In the genomic region with DNA sequence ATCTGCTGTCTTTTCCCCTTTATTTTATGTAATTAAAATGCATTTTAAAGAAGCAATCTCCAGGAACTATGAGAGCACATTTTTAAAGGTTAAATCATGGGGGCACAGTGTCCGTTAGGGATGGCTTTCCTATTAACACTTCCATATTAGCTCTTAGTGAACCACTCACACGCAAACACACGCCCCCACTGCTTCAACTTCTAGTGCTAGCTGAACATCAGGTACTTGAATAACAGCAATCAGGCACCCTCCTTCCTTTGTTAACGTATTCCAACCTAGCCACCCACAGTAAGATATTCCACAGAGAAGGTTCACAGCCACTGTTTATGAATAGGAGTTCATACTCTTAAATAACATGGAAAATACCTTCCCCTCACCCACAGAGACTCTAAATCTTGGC, we compare ENCODE assay signal across 11 cellular contexts. TPM values are rescaled to one million over a fixed set of nuclear protein-coding genes. Genes with fewer than 3 reads are reported as not detected.
A peak's percentile ranks its signal among the peaks of the same experiment; 100 is the strongest.
DNase-seq lines count a peak whose midpoint lies in the region; ATAC-seq and TF ChIP-seq lines count a peak whose summit lies in the region.
"Had no signal": no experiment of that assay in that cellular context is flagged by ENCODE, and none has a peak within 500 bp of the region (broad histone marks: within the 10 kb centered on the region; RNA-seq: fewer than 3 reads in every experiment).

No MANE protein-coding gene starts in this region.

- H3K4me3 Mint-ChIP-seq in CD14-positive monocyte, result peak overlapping the region in 1 of 2 donors; percentile 65
- H3K4me3 Mint-ChIP-seq in activated CD4-positive, alpha-beta memory T cell treated with anti-CD3 and anti-CD28 coated beads, Interleukin-2, amount 10 ng/mL, durations not matched to agents 7 days and 5 days, result peak overlapping the region; percentile 19

- CTCF ChIA-PET in activated CD4-positive, alpha-beta memory T cell treated with anti-CD3 and anti-CD28 coated beads, Interleukin-2, amount 10 ng/mL, durations not matched to agents 7 days and 5 days (lab: Charles Lee), result interaction anchor here (1.1 to 2.8 kb wide), 2 partner anchors 8 to 51 kb away, joined by 4 to 11 read pairs; a partner anchor contains a TSS

- H3K27ac Mint-ChIP-seq in CD14-positive monocyte, result peak overlapping the region in 5 of 7 donors; percentile 42 to 89 (median 73)
- peak overlapping the region; percentile 13 for H3K27ac Mint-ChIP-seq in activated CD4-positive, alpha-beta memory T cell treated with anti-CD3 and anti-CD28 coated beads, Interleukin-2, amount 10 ng/mL, durations not matched to agents 7 days and 5 days

- ATAC-seq in GM19395 (IDR thresholded peaks at IDR 0.05; ENCODE audit: unreplicated experiment) (peak; percentile 12), HG03432 (IDR thresholded peaks at IDR 0.05; ENCODE audit: unreplicated experiment) (peak; percentile 15), Right ventricle myocardium inferior (no peak)

- TF ChIP-seq CTCF in CD14-positive monocyte (IDR thresholded peaks at IDR 0.05), result no peak

- no peaks in the 10 kb centered on the region for H3K36me3 Mint-ChIP-seq in CD14-positive monocyte
- H3K36me3 Mint-ChIP-seq in activated CD4-positive, alpha-beta memory T cell treated with anti-CD3 and anti-CD28 coated beads, Interleukin-2, amount 10 ng/mL, durations not matched to agents 7 days and 5 days (ENCODE audit: low read depth), result no peaks in the 10 kb centered on the region

- intact Hi-C loops in CD14-positive monocyte (cut with micrococcal nuclease), result loop anchor here in 1 of 2 donors (10.0 kb wide), 1 partner anchor 163 kb away; a partner anchor contains a TSS
- intact Hi-C loops in Right ventricle myocardium inferior (cut with DNase I), result no loop called here

- H3K9me3 Mint-ChIP-seq in CD14-positive monocyte, result no peaks in the 10 kb centered on the region
- no peaks in the 10 kb centered on the region for H3K9me3 Mint-ChIP-seq in activated CD4-positive, alpha-beta memory T cell treated with anti-CD3 and anti-CD28 coated beads, Interleukin-2, amount 10 ng/mL, durations not matched to agents 7 days and 5 days

- peaks cover 54% of the 10 kb centered on the region for H3K4me1 Mint-ChIP-seq in CD14-positive monocyte
- peaks cover 42% of the 10 kb centered on the region for H3K4me1 Mint-ChIP-seq in activated CD4-positive, alpha-beta memory T cell treated with anti-CD3 and anti-CD28 coated beads, Interleukin-2, amount 10 ng/mL, durations not matched to agents 7 days and 5 days

- DNase-seq in CD14-positive monocyte (ENCODE audit: low spot score) (no peak), amygdala (lab: John Stamatoyannopoulos, UW) (no peak), Right ventricle myocardium inferior (ENCODE audit: missing footprints) (no peak), NOMO-1 treated with DMSO at 0.1 percent for 48 hours (lab: John Stamatoyannopoulos, UW; ENCODE audit: unreplicated experiment) (no peak), occipital lobe (lab: John Stamatoyannopoulos, UW) (no peak)
- DNase-seq in activated CD4-positive, alpha-beta memory T cell treated with anti-CD3 and anti-CD28 coated beads, Interleukin-2, amount 10 ng/mL, durations not matched to agents 7 days and 5 days, result no peak
- DNase-seq: esophagus squamous epithelium had no signal

- peaks cover 0 to 7% (median 2%) of the 10 kb centered on the region in 3 donors for H3K27me3 Mint-ChIP-seq in CD14-positive monocyte (ENCODE audit: low read depth in 3 of 3)
- H3K27me3 Mint-ChIP-seq in activated CD4-positive, alpha-beta memory T cell treated with anti-CD3 and anti-CD28 coated beads, Interleukin-2, amount 10 ng/mL, durations not matched to agents 7 days and 5 days, result no peaks in the 10 kb centered on the region

- POLR2A ChIA-PET in activated CD4-positive, alpha-beta memory T cell treated with anti-CD3 and anti-CD28 coated beads, Interleukin-2, amount 10 ng/mL, durations not matched to agents 7 days and 5 days (lab: Charles Lee), result interaction anchor here (0.7 to 1.7 kb wide), 3 partner anchors 12 to 51 kb away, joined by 3 to 9 read pairs (median 3); a partner anchor contains a TSS

RNA-seq across cellular contexts. Expression of a gene that starts 9.3 kb away (rescaled TPM):
- polyA plus RNA-seq in CD14-positive monocyte, result 1 to 10 TPM in 1 of 2 donors, under 1 TPM in 1; 0.10 to 1.2 TPM
- total RNA-seq in activated CD4-positive, alpha-beta memory T cell treated with anti-CD3 and anti-CD28 coated beads, Interleukin-2, amount 10 ng/mL, durations not matched to agents 7 days and 5 days, result not detected
- total RNA-seq in Right ventricle myocardium inferior (0.97 TPM), occipital lobe (1.4 TPM)

RNA-seq across cellular contexts. Expression of a gene that starts 51.3 kb away (rescaled TPM):
- polyA plus RNA-seq in CD14-positive monocyte, result 10 to 100 TPM in 1 of 2 donors, 1 to 10 TPM in 1; 8.6 to 10.6 TPM
- total RNA-seq in activated CD4-positive, alpha-beta memory T cell treated with anti-CD3 and anti-CD28 coated beads, Interleukin-2, amount 10 ng/mL, durations not matched to agents 7 days and 5 days, result 10 to 100 TPM; 17.9 to 19.5 TPM
- 6.8 TPM for total RNA-seq in Right ventricle myocardium inferior
- total RNA-seq in occipital lobe, result 50.5 TPM

RNA-seq across cellular contexts. Expression of a gene that starts 59.9 kb away (rescaled TPM):
- polyA plus RNA-seq in CD14-positive monocyte, result not detected
- total RNA-seq in activated CD4-positive, alpha-beta memory T cell treated with anti-CD3 and anti-CD28 coated beads, Interleukin-2, amount 10 ng/mL, durations not matched to agents 7 days and 5 days, result not detected
- total RNA-seq in Right ventricle myocardium inferior, result not detected
- under 0.01 TPM for total RNA-seq in occipital lobe
- total RNA-seq: esophagus squamous epithelium, mononuclear cell had no signal
- polyA plus RNA-seq: BJ had no signal
